ENCODE assay signal across 1 cellular context in the genomic region with DNA sequence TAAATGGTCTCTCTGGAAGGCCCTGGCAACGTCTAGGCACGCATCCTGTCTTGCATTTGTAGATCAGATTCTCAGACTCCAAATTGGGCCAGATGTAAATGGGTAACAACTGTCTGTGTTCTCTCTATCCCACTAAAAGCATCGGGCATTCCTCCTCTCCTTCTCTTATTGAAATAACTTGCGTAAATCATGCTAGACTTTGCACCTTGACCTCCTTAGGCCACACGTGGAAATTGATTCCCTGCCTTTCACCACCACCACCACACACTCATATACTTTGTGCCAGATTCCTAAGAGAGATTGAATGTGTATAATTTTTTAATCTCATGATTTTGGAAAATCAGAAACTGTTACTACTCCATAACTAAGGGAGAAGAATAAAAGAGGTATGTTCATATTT.
TF ChIP-seq lines count a peak whose summit lies in the region.

No MANE protein-coding gene starts in this region.

TF ChIP-seq in liver, 16 proteins besides CTCF, POLR2A, EP300 and RAD21:
- no peak for TF ChIP-seq FOXA1 (IDR thresholded peaks at IDR 0.05)
- TF ChIP-seq, protein P1, sequence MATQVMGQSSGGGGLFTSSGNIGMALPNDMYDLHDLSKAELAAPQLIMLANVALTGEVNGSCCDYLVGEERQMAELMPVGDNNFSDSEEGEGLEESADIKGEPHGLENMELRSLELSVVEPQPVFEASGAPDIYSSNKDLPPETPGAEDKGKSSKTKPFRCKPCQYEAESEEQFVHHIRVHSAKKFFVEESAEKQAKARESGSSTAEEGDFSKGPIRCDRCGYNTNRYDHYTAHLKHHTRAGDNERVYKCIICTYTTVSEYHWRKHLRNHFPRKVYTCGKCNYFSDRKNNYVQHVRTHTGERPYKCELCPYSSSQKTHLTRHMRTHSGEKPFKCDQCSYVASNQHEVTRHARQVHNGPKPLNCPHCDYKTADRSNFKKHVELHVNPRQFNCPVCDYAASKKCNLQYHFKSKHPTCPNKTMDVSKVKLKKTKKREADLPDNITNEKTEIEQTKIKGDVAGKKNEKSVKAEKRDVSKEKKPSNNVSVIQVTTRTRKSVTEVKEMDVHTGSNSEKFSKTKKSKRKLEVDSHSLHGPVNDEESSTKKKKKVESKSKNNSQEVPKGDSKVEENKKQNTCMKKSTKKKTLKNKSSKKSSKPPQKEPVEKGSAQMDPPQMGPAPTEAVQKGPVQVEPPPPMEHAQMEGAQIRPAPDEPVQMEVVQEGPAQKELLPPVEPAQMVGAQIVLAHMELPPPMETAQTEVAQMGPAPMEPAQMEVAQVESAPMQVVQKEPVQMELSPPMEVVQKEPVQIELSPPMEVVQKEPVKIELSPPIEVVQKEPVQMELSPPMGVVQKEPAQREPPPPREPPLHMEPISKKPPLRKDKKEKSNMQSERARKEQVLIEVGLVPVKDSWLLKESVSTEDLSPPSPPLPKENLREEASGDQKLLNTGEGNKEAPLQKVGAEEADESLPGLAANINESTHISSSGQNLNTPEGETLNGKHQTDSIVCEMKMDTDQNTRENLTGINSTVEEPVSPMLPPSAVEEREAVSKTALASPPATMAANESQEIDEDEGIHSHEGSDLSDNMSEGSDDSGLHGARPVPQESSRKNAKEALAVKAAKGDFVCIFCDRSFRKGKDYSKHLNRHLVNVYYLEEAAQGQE (IDR thresholded peaks at IDR 0.05) = peak; percentile 70
- peak; percentile 91 for TF ChIP-seq MAX (IDR thresholded peaks at IDR 0.05)
- peak; percentile 49 for TF ChIP-seq YY1 (IDR thresholded peaks at IDR 0.05)
- peak; percentile 72 for TF ChIP-seq ZBTB33 (IDR thresholded peaks at IDR 0.05)
- peak; percentile 99 for TF ChIP-seq HNF4A (conservative IDR thresholded peaks at IDR 0.05)
- peak; percentile 98 for TF ChIP-seq HNF4G (IDR thresholded peaks at IDR 0.05)
- TF ChIP-seq EGR1 (IDR thresholded peaks at IDR 0.05; ENCODE audit: low read depth in 2 of 2) = no peak
- TF ChIP-seq FOXA2 (IDR thresholded peaks at IDR 0.05) = peak; percentile 38
- TF ChIP-seq, protein P2, sequence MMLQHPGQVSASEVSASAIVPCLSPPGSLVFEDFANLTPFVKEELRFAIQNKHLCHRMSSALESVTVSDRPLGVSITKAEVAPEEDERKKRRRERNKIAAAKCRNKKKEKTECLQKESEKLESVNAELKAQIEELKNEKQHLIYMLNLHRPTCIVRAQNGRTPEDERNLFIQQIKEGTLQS (IDR thresholded peaks at IDR 0.05) = peak; percentile 41
- TF ChIP-seq RXRA (IDR thresholded peaks at IDR 0.05) = peak; percentile 87 to 91
- no peak for TF ChIP-seq GABPA (IDR thresholded peaks at IDR 0.05 in 1 of 2, conservative IDR thresholded peaks at IDR 0.05 in 1 of 2)
- peak; percentile 40 to 87 for TF ChIP-seq JUND (IDR thresholded peaks at IDR 0.05)
- peak; percentile 49 for TF ChIP-seq NR2F2 (IDR thresholded peaks at IDR 0.05)
- no peak for TF ChIP-seq TAF1 (conservative IDR thresholded peaks at IDR 0.05)
- TF ChIP-seq SP1 (IDR thresholded peaks at IDR 0.05) = peak; percentile 86
